1 cellular context compared by ENCODE assay signal in the genomic region with DNA sequence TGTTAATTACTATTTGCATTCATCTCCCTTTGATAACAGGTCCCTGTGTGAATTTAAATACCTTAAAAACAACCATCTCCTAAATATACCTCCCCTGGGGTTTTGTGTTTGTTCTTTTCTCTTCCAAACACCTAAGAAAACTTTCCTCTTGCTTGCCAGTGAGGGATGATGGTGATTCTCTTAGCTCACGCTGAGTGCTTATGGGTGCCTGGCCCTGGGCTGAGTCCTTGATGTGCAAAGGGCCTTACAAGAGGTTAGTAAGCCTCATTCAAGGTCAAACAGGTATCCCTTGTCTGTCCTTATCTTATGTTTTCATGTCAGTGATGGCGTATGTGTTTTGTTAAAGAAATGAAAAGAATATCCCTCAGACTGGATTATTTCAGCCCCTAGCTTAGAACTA.
TF ChIP-seq lines count a peak whose summit lies in the region.

No MANE protein-coding gene starts in this region.

TF ChIP-seq in IMR-90, 13 proteins besides CTCF, POLR2A, EP300 and RAD21:
- TF ChIP-seq SMC3 (IDR thresholded peaks at IDR 0.05; ENCODE audit: low read depth, low read length) = no peak
- no peak for TF ChIP-seq CEBPB (IDR thresholded peaks at IDR 0.05; ENCODE audit: low read depth, low read length)
- TF ChIP-seq RCOR1 (IDR thresholded peaks at IDR 0.05; ENCODE audit: insufficient replicate concordance, low read length) = no peak
- TF ChIP-seq BHLHE40 (IDR thresholded peaks at IDR 0.05; ENCODE audit: low read depth, low read length) = no peak
- no peak for TF ChIP-seq MAZ (IDR thresholded peaks at IDR 0.05; ENCODE audit: borderline replicate concordance, low read depth, low read length)
- TF ChIP-seq RFX5 (IDR thresholded peaks at IDR 0.05; ENCODE audit: low read depth, low read length) = no peak
- no peak for TF ChIP-seq MXI1 (IDR thresholded peaks at IDR 0.05; ENCODE audit: borderline replicate concordance, low read depth, low read length)
- no peak for TF ChIP-seq FOS (IDR thresholded peaks at IDR 0.05; ENCODE audit: low read depth, low read length)
- TF ChIP-seq, protein P1, sequence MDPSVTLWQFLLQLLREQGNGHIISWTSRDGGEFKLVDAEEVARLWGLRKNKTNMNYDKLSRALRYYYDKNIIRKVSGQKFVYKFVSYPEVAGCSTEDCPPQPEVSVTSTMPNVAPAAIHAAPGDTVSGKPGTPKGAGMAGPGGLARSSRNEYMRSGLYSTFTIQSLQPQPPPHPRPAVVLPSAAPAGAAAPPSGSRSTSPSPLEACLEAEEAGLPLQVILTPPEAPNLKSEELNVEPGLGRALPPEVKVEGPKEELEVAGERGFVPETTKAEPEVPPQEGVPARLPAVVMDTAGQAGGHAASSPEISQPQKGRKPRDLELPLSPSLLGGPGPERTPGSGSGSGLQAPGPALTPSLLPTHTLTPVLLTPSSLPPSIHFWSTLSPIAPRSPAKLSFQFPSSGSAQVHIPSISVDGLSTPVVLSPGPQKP (IDR thresholded peaks at IDR 0.05; ENCODE audit: borderline replicate concordance, low read depth, low read length) = no peak
